7 cellular contexts compared by ENCODE assay signal in the genomic region with DNA sequence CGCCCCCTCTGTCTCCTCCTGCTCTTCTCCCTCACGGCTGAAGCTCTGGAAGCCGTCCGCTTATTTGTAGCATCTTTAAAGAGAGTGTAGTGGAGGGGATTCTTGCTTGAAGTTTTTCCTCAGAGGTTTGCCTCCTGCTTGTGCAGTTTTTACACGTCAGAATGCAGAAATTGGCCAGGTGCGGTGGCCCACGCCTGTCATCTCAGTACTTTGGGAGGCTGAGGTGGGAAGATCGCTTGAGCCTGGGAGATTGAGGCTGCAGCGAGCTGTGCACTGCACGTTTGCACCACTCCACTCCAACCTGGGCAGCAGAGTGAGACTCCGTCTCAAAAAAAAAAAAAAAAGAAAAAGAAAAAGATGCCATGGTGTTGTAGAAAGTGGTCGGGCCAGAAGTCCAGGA.
"Had no signal": no experiment of that assay in that cellular context is flagged by ENCODE, and none has a peak within 500 bp of the region (broad histone marks: within the 10 kb centered on the region; RNA-seq: fewer than 3 reads in every experiment).

No MANE protein-coding gene starts in this region.

- H3K4me3 ChIP-seq: K562 had no signal

- ATAC-seq: HepG2, K562 had no signal

- H3K4me3 Mint-ChIP-seq: IgD-negative memory B cell had no signal

- H3K9me3 Mint-ChIP-seq: IgD-negative memory B cell had no signal

- H3K27ac Mint-ChIP-seq: IgD-negative memory B cell had no signal

- H3K9ac ChIP-seq: KMS-11 had no signal

- DNase-seq: IMR-90, KBM-7 had no signal

- H3K27ac ChIP-seq: HL-60, KMS-11 had no signal

- H3K4me2 ChIP-seq: KMS-11 had no signal
